8 cellular contexts compared by ENCODE assay signal in the genomic region with DNA sequence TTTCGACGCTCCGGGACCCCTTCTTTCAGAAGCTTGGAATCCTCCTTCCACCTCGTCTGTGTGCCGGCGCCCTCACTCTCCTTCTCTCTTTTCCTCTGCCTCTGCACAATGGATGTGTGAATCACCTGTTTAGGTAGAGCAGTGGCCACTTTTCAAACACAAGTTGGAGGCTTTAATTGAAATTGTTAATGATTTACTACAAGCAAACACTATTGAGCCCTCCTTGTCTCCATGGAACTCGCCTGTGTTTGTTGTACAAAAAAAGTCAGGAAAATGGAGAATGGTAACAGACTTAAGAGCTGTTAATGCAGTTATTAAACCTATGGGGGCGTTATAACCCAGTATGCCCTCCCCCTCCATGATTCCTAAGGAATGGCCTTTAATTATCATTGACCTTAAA.
DNase-seq lines count a peak whose midpoint lies in the region; ATAC-seq and TF ChIP-seq lines count a peak whose summit lies in the region.
"Not testable (repeated sequence)": the region's sequence is repeated elsewhere in the genome, so short reads cannot be mapped to it uniquely, and the experiment has no call there.

No MANE protein-coding gene starts in this region.

- peak overlapping the region; percentile 64 for H3K4me2 ChIP-seq in hepatocyte

- not testable (repeated sequence) for H3K79me2 ChIP-seq in hepatocyte

- H3K4me3 ChIP-seq in body of pancreas, hepatocyte, left lung, upper lobe of right lung: not testable (repeated sequence)

- H3K9me3 ChIP-seq in body of pancreas; hepatocyte (ENCODE audit: low read depth); left lung; upper lobe of right lung: not testable (repeated sequence)

- intact Hi-C loops in body of pancreas (cut with DNase I); left lung (cut with DNase I); upper lobe of right lung (cut with DNase I): not testable (repeated sequence)

- peak overlapping the region; percentile 7 for H2AFZ ChIP-seq in hepatocyte

- 6 to 11% methylated on average over 8 of the region's 8 CpGs for WGBS in body of pancreas, 2 donors
- WGBS in hepatocyte (ENCODE audit: low lambda C conversion rate, missing lambda C conversion rate) = 55% methylated on average over 8 of the region's 8 CpGs

- peak overlapping the region; percentile 59 for H3K27ac ChIP-seq in 22Rv1
- H3K27ac ChIP-seq in body of pancreas = peak overlapping the region; percentile 32 to 71 (median 66)
- peak overlapping the region; percentile 66 for H3K27ac ChIP-seq in hepatocyte
- peak overlapping the region in 1 of 2 donors; percentile 53 for H3K27ac ChIP-seq in left lung
- peak overlapping the region; percentile 38 for H3K27ac ChIP-seq in upper lobe of right lung

- TF ChIP-seq POLR2A in body of pancreas (IDR thresholded peaks at IDR 0.05) = peak in 2 of 3 donors; percentile 44 to 46

- peak; percentile 67 for DNase-seq in DMS53 treated with DMSO at 0.1 percent for 48 hours (lab: John Stamatoyannopoulos, UW; ENCODE audit: unreplicated experiment)
- DNase-seq in body of pancreas = peak; percentile 27 to 56 (median 40)
- peak; percentile 32 for DNase-seq in hepatocyte (ENCODE audit: low spot score)
- not testable (repeated sequence) for DNase-seq in left lung, upper lobe of right lung
- DNase-seq in mucosa of gallbladder (ENCODE audit: low spot score) = peak; percentile 35
- DNase-seq in renal cortical epithelial cell (ENCODE audit: low read depth) = peak; percentile 73

- H3K9me2 ChIP-seq in hepatocyte (replicated peaks; ENCODE audit: insufficient read depth) = not testable (repeated sequence)

- not testable (repeated sequence) for H3K36me3 ChIP-seq in body of pancreas (replicated peaks in 1 of 2; ENCODE audit: insufficient read depth in 1 of 2, low read depth in 2 of 2); hepatocyte (replicated peaks; ENCODE audit: insufficient read depth, low read depth); left lung; upper lobe of right lung

- H3K4me1 ChIP-seq in body of pancreas = peaks cover 19% of the 10 kb centered on the region
- not testable (repeated sequence) for H3K4me1 ChIP-seq in hepatocyte (ENCODE audit: insufficient read depth); left lung; upper lobe of right lung

- not testable (repeated sequence) for TF ChIP-seq CTCF in 22Rv1 (IDR thresholded peaks at IDR 0.05); hepatocyte (IDR thresholded peaks at IDR 0.05; ENCODE audit: poor library complexity); left lung (IDR thresholded peaks at IDR 0.05); upper lobe of right lung (IDR thresholded peaks at IDR 0.05)
- peak in 1 of 7 experiments; percentile 9 for TF ChIP-seq CTCF in body of pancreas (IDR thresholded peaks at IDR 0.05)

- H3K27me3 ChIP-seq in body of pancreas, hepatocyte, left lung, upper lobe of right lung: not testable (repeated sequence)

- not testable (repeated sequence) for H4K20me1 ChIP-seq in hepatocyte (ENCODE audit: insufficient read depth, poor library complexity, severe bottlenecking)

- ATAC-seq in body of pancreas (peak; percentile 90), left lung (peak; percentile 93), upper lobe of right lung (peak; percentile 72)
